8 cellular contexts compared by ENCODE assay signal in genomic region chr2:208025037-208025813, GRCh38. TPM values are rescaled to one million over a fixed set of nuclear protein-coding genes. Genes with fewer than 3 reads are reported as not detected.
A peak's percentile ranks its signal among the peaks of the same experiment; 100 is the strongest.
DNase-seq lines count a peak whose midpoint lies in the region; ATAC-seq and TF ChIP-seq lines count a peak whose summit lies in the region.

Gene PLEKHM3 (minus strand): TSS chr2:208025527. CDS start chr2:208001639, 23,888 bp downstream.

- H3K9me3 ChIP-seq in left lung = no peaks in the 10 kb centered on the region

- ATAC-seq in GM18870 (IDR thresholded peaks at IDR 0.05; ENCODE audit: unreplicated experiment) = peak; percentile 85
- peak; percentile 93 for ATAC-seq in HG03108 (IDR thresholded peaks at IDR 0.05; ENCODE audit: unreplicated experiment)
- ATAC-seq in left lung = peak; percentile 99

- intact Hi-C loops in activated CD4-positive, alpha-beta T cell treated with anti-CD3 and anti-CD28 coated beads, Interleukin-2, amount 10 ng/mL, durations not matched to agents 24 days and 14 days (cut with micrococcal nuclease) = loop anchor here (1.0 to 10.0 kb wide), 4 partner anchors 242 to 490 kb away; partner anchors contain the start of genes METTL21A and PIKFYVE
- intact Hi-C loops in left lung (cut with DNase I) = no loop called here

- H3K4me3 Mint-ChIP-seq in activated CD4-positive, alpha-beta T cell treated with anti-CD3 and anti-CD28 coated beads, Interleukin-2, amount 10 ng/mL, durations not matched to agents 24 days and 14 days = peak within 1 kb of the TSS; percentile 93

- H3K27me3 ChIP-seq in left lung = no peaks in the 10 kb centered on the region

- no peaks in the 10 kb centered on the region for H3K27me3 Mint-ChIP-seq in activated CD4-positive, alpha-beta T cell treated with anti-CD3 and anti-CD28 coated beads, Interleukin-2, amount 10 ng/mL, durations not matched to agents 24 days and 14 days

- peaks cover 14 to 26% of the 10 kb centered on the region in 2 donors for H3K4me1 ChIP-seq in left lung

- peak within 1 kb of the TSS; percentile 73 for H3K27ac ChIP-seq in left lung

- TF ChIP-seq CTCF in AG09319 (IDR thresholded peaks at IDR 0.05; ENCODE audit: low read depth, low read length) = no peak
- no peak for TF ChIP-seq CTCF in left lung (IDR thresholded peaks at IDR 0.05)

- peaks cover 10% of the 10 kb centered on the region for H3K4me1 Mint-ChIP-seq in activated CD4-positive, alpha-beta T cell treated with anti-CD3 and anti-CD28 coated beads, Interleukin-2, amount 10 ng/mL, durations not matched to agents 24 days and 14 days

- peak within 1 kb of the TSS; percentile 63 to 66 for H3K4me3 ChIP-seq in left lung

- peaks cover 3% of the 10 kb centered on the region for H3K9me3 Mint-ChIP-seq in activated CD4-positive, alpha-beta T cell treated with anti-CD3 and anti-CD28 coated beads, Interleukin-2, amount 10 ng/mL, durations not matched to agents 24 days and 14 days

- DNase-seq in AG09319 (ENCODE audit: extremely low read depth, low read depth) (peak; percentile 69), NCI-H446 treated with DMSO at 0.1 percent for 48 hours (lab: John Stamatoyannopoulos, UW) (peak; percentile 42), dedifferentiated amniotic fluid mesenchymal stem cell (ENCODE audit: extremely low spot score) (peak; percentile 72), left lung (peak; percentile 90 to 98)
- peak; percentile 94 for DNase-seq in activated CD4-positive, alpha-beta T cell treated with anti-CD3 and anti-CD28 coated beads, Interleukin-2, amount 10 ng/mL, durations not matched to agents 24 days and 14 days
- DNase-seq in stimulated activated CD4-positive, alpha-beta T cell treated with anti-CD3 and anti-CD28 coated beads, Interleukin-2, amount 100 ng/mL, for 48 hours = peak; percentile 79 to 80

- no peaks in the 10 kb centered on the region for H3K36me3 Mint-ChIP-seq in activated CD4-positive, alpha-beta T cell treated with anti-CD3 and anti-CD28 coated beads, Interleukin-2, amount 10 ng/mL, durations not matched to agents 24 days and 14 days (ENCODE audit: low read depth)

- H3K27ac Mint-ChIP-seq in activated CD4-positive, alpha-beta T cell treated with anti-CD3 and anti-CD28 coated beads, Interleukin-2, amount 10 ng/mL, durations not matched to agents 24 days and 14 days = peak within 1 kb of the TSS; percentile 84

- no peaks in the 10 kb centered on the region for H3K36me3 ChIP-seq in left lung

RNA-seq across cellular contexts. Expression of gene PLEKHM3, which starts in this region (rescaled TPM):
- 5.8 and 6.6 TPM in 2 replicates for total RNA-seq in activated CD4-positive, alpha-beta T cell treated with anti-CD3 and anti-CD28 coated beads, Interleukin-2, amount 10 ng/mL, durations not matched to agents 24 days and 14 days
- total RNA-seq in left lung = 10 to 100 TPM; 15.1 to 16.0 TPM

Comparison
In these comparisons a context has a peak if more than half of its experiments do, and no peak if none do; other contexts are left out.
1. Peak in every context shown above with its lines: DNase-seq, ATAC-seq, H3K4me3 ChIP-seq and H3K27ac ChIP-seq.
2. DNase-seq: peak in every context shown above with its lines; median percentile 94 in activated CD4-positive, alpha-beta T cell treated with anti-CD3 and anti-CD28 coated beads, Interleukin-2, amount 10 ng/mL, durations not matched to agents 24 days and 14 days; 94 in left lung; 80 in stimulated activated CD4-positive, alpha-beta T cell treated with anti-CD3 and anti-CD28 coated beads, Interleukin-2, amount 100 ng/mL, for 48 hours; 72 in dedifferentiated amniotic fluid mesenchymal stem cell; 69 in AG09319; 42 in NCI-H446 treated with DMSO at 0.1 percent for 48 hours.